ENCODE assay signal across 8 cellular contexts in genomic region chr14:24231263-24232120, GRCh38. TPM values are rescaled to one million over a fixed set of nuclear protein-coding genes. Genes with fewer than 3 reads are reported as not detected.
A peak's percentile ranks its signal among the peaks of the same experiment; 100 is the strongest.
DNase-seq lines count a peak whose midpoint lies in the region; FAIRE-seq and TF ChIP-seq lines count a peak whose summit lies in the region.

No MANE protein-coding gene starts in this region.

- peak; percentile 39 for DNase-seq in NCI-H748 (lab: John Stamatoyannopoulos, UW; ENCODE audit: unreplicated experiment)
- DNase-seq in NCI-H748 treated with DMSO at 0.1 percent for 48 hours (lab: John Stamatoyannopoulos, UW): no peak
- DNase-seq in HL-60 (ENCODE audit: low read depth in 1 of 2, low spot score in 1 of 2): peak in 1 of 2 experiments; percentile 12
- no peak for DNase-seq in kidney
- DNase-seq in substantia nigra (lab: John Stamatoyannopoulos, UW): peak in 1 of 49 donors; percentile 43
- DNase-seq in NCI-H2029 (lab: John Stamatoyannopoulos, UW): no peak
- no peak for DNase-seq in NCI-H2171 (lab: John Stamatoyannopoulos, UW)

- no peak for FAIRE-seq in kidney (lab: Jason Lieb, UNC)

- peak overlapping the region; percentile 83 for H3K27ac ChIP-seq in HL-60 (replicated peaks)
- H3K27ac ChIP-seq in adipose tissue (ENCODE audit: low read depth, low read length): peak overlapping the region; percentile 75
- H3K27ac ChIP-seq in kidney (ENCODE audit: low read depth in 2 of 2, low read length in 2 of 2): peak overlapping the region; percentile 26 to 89
- H3K27ac ChIP-seq in substantia nigra (ENCODE audit: low read depth, low read length, poor library complexity, severe bottlenecking): peak overlapping the region; percentile 96

- H3K36me3 ChIP-seq in kidney (ENCODE audit: control insufficient read depth in 1 of 2, insufficient read depth in 2 of 2, low read length in 2 of 2): peaks cover 6 to 9% of the 10 kb centered on the region in 2 donors

- H3K27me3 ChIP-seq in HL-60 (ENCODE audit: insufficient read depth, poor library complexity, severe bottlenecking): no peaks in the 10 kb centered on the region

- H3K9me3 ChIP-seq in kidney (ENCODE audit: control insufficient read depth in 1 of 2, low read length in 2 of 2): no peaks in the 10 kb centered on the region

- H3K9ac ChIP-seq in kidney (ENCODE audit: low read length in 2 of 2): peak overlapping the region; percentile 63 to 96

- peaks cover 13 to 25% of the 10 kb centered on the region in 2 donors for H3K4me1 ChIP-seq in kidney (ENCODE audit: control insufficient read depth in 1 of 2, insufficient read depth in 1 of 2, low read depth in 1 of 2, low read length in 2 of 2)

- TF ChIP-seq CTCF in HL-60 (IDR thresholded peaks at IDR 0.05; ENCODE audit: insufficient read depth, low read length) (no peak), kidney (IDR thresholded peaks at IDR 0.05; ENCODE audit: borderline replicate concordance, extremely low read depth, insufficient read depth) (no peak)

- WGBS in adipose tissue, 3 donors: 6 to 11% (median 9%) methylated on average over 23 of the region's 23 CpGs

- intact Hi-C loops in kidney (cut with DNase I): no loop called here

- H3K4me3 ChIP-seq in HL-60 (replicated peaks; ENCODE audit: insufficient read depth, low read length) (peak overlapping the region; percentile 82), kidney (ENCODE audit: low read length in 2 of 2) (peak overlapping the region; percentile 86 to 96)

RNA-seq across cellular contexts. Expression of gene NEDD8, which starts 0.7 kb away (rescaled TPM):
- polyA plus RNA-seq in adipose tissue: 100 to 1,000 TPM in 2 of 3 donors, 10 to 100 TPM in 1; 82.9 to 296 (median 245) TPM
- total RNA-seq in kidney: 145 TPM
- 439 TPM for polyA plus RNA-seq in kidney (ENCODE audit: insufficient read depth, low read depth, low replicate concordance)

RNA-seq across cellular contexts. Expression of gene GMPR2, which starts 1.2 kb away (rescaled TPM):
- polyA plus RNA-seq in adipose tissue (10 to 100 TPM; 37.3 to 52.7 (median 52.0) TPM), kidney (ENCODE audit: insufficient read depth, low read depth, low replicate concordance) (92.5 TPM)
- 75.0 TPM for total RNA-seq in kidney

RNA-seq across cellular contexts. Expression of gene TINF2, which starts 10.9 kb away (rescaled TPM):
- polyA plus RNA-seq in adipose tissue: 10 to 100 TPM; 35.3 to 58.9 (median 49.3) TPM
- 99.4 TPM for total RNA-seq in kidney
- polyA plus RNA-seq in kidney (ENCODE audit: insufficient read depth, low read depth, low replicate concordance): 57.0 TPM

RNA-seq across cellular contexts. Expression of gene MDP1, which starts 15.6 kb away (rescaled TPM):
- polyA plus RNA-seq in adipose tissue (10 to 100 TPM; 17.7 to 47.6 (median 21.9) TPM), kidney (ENCODE audit: insufficient read depth, low read depth, low replicate concordance) (55.4 TPM)
- total RNA-seq in kidney: 22.8 TPM

RNA-seq across cellular contexts. Expression of gene CHMP4A, which starts 18.2 kb away (rescaled TPM):
- polyA plus RNA-seq in adipose tissue (100 to 1,000 TPM in 1 of 3 donors, 10 to 100 TPM in 2; 59.6 to 108 (median 85.4) TPM), kidney (ENCODE audit: insufficient read depth, low read depth, low replicate concordance) (72.2 TPM)
- 65.1 TPM for total RNA-seq in kidney
